Comparison of ENCODE assay signal across 8 cellular contexts in genomic region chr3:24521306-24522154, GRCh38. TPM values are rescaled to one million over a fixed set of nuclear protein-coding genes. Genes with fewer than 3 reads are reported as not detected.
DNase-seq lines count a peak whose midpoint lies in the region; ATAC-seq and TF ChIP-seq lines count a peak whose summit lies in the region.

No MANE protein-coding gene starts in this region.

- peak overlapping the region; percentile 58 for H3K9ac ChIP-seq in rectal smooth muscle tissue (ENCODE audit: low read length)

- CTCF ChIA-PET in BJ (lab: Yijun Ruan, JAX) = interaction anchor here (1.0 to 1.4 kb wide), 2 partner anchors 12 to 25 kb away, joined by 3 to 4 read pairs; no protein-coding TSS in a partner anchor

- in situ Hi-C loops in astrocyte of the spinal cord (cut with HindIII; ENCODE audit: low sequenced_read_pairs) = no loop called here

- DNase-seq in BJ (ENCODE audit: low read depth) = no peak
- peak; percentile 40 for DNase-seq in astrocyte of the spinal cord (ENCODE audit: low read depth, low spot score)
- DNase-seq in SJCRH30 = no peak
- no peak for DNase-seq in stimulated activated CD8-positive, alpha-beta memory T cell treated with anti-CD3 and anti-CD28 coated beads, Interleukin-4, amount 100 ng/mL, for 48 hours

- H3K4me1 ChIP-seq in rectal smooth muscle tissue (ENCODE audit: control insufficient read depth, insufficient read depth, low read length) = peaks cover 5% of the 10 kb centered on the region
- H3K4me1 ChIP-seq in SJCRH30 = no peaks in the 10 kb centered on the region

- H3K4me3 ChIP-seq in BJ (ENCODE audit: low read depth, low read length) (peak overlapping the region; percentile 59), astrocyte of the spinal cord (ENCODE audit: low read depth, low read length) (peak overlapping the region; percentile 48), iPS-11a (ENCODE audit: low read depth, low read length) (peak overlapping the region; percentile 51), rectal smooth muscle tissue (ENCODE audit: low read length) (peak overlapping the region; percentile 78), SJCRH30 (no peak overlapping the region)

- peak; percentile 46 for ATAC-seq in HG03571 (IDR thresholded peaks at IDR 0.05; ENCODE audit: unreplicated experiment)
- no peak for ATAC-seq in HG03039 (IDR thresholded peaks at IDR 0.05; ENCODE audit: unreplicated experiment)

- peaks cover 23% of the 10 kb centered on the region for H3K27me3 ChIP-seq in BJ (ENCODE audit: control insufficient read depth, insufficient read depth, low read length)
- H3K27me3 ChIP-seq in rectal smooth muscle tissue (ENCODE audit: control insufficient read depth, insufficient read depth, low read length) = no peaks in the 10 kb centered on the region
- peaks cover 11% of the 10 kb centered on the region; the same call in 1 of the 2 replicates for H3K27me3 ChIP-seq in SJCRH30

- H3K9me3 ChIP-seq in SJCRH30 (replicated peaks) = no peaks in the 10 kb centered on the region

- H3K36me3 ChIP-seq in BJ (ENCODE audit: control insufficient read depth, insufficient read depth, low read length) (no peaks in the 10 kb centered on the region), rectal smooth muscle tissue (ENCODE audit: control insufficient read depth, insufficient read depth, low read length) (no peaks in the 10 kb centered on the region), SJCRH30 (no peaks in the 10 kb centered on the region)

- no peak for TF ChIP-seq CTCF in BJ (IDR thresholded peaks at IDR 0.05; ENCODE audit: insufficient read depth, low read depth, low read length)
- no peak for TF ChIP-seq CTCF in astrocyte of the spinal cord (IDR thresholded peaks at IDR 0.05; ENCODE audit: low read depth, low read length)

- POLR2A ChIA-PET in BJ (lab: Charles Lee) = interaction anchor here (0.6 kb wide), 1 partner anchor 16 kb away, joined by 4 read pairs; no protein-coding TSS in a partner anchor

- peak overlapping the region; percentile 76 for H3K27ac ChIP-seq in rectal smooth muscle tissue (ENCODE audit: low read depth, low read length)
- H3K27ac ChIP-seq in SJCRH30 = no peak overlapping the region

RNA-seq across cellular contexts. Expression of gene THRB, which starts 26.9 kb away (rescaled TPM):
- polyA plus RNA-seq in BJ (2011; rRNA removed) = 0.72 and 0.83 TPM in 2 replicates
- 1.1 and 1.5 TPM in 2 replicates for polyA minus RNA-seq in BJ (2011; rRNA and poly(A)+ RNA removed)
- total RNA-seq in SJCRH30 (2014; rRNA removed; shearing (Covaris generic)) = not detected in 2 replicates
